11 cellular contexts compared by ENCODE assay signal in the genomic region with DNA sequence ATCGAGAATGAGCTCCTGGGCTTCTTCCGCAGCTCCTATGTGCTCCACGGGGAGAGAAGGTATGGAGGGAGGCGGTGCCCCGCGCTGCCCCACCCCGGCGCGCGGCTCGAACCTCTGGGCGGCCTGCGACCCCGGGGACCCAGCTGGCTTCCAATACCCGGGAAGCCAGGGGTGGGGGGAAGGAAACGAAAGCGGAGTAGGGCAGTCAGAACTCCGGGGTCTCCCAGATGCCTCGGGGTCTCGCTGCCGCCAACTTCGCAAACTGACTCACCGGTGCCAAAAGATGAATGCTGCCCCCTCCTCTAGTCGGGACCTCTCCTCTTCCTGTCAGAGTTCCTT. TPM values are rescaled to one million over a fixed set of nuclear protein-coding genes. Genes with fewer than 3 reads are reported as not detected.
DNase-seq lines count a peak whose midpoint lies in the region; ATAC-seq and TF ChIP-seq lines count a peak whose summit lies in the region.
"Had no signal": no experiment of that assay in that cellular context is flagged by ENCODE, and none has a peak within 500 bp of the region (broad histone marks: within the 10 kb centered on the region; RNA-seq: fewer than 3 reads in every experiment).

No MANE protein-coding gene starts in this region.

- BruUV-seq in Calu3 (replicated peaks; lab: Mats Ljungman, UMichigan), result no TSS peak

- peak overlapping the region; percentile 94 for H3K27ac ChIP-seq in SK-N-MC

- intact Hi-C loops in Calu3 (cut with micrococcal nuclease; ENCODE audit: unreplicated experiment), result no loop called here
- intact Hi-C loops in left ventricle myocardium superior (cut with micrococcal nuclease), result no loop called here

- no peaks in the 10 kb centered on the region for H3K9me3 ChIP-seq in SK-N-MC (ENCODE audit: low read depth, low read length)

- peak overlapping the region; percentile 73 for H3K27ac Mint-ChIP-seq in Calu3 (ENCODE audit: unreplicated experiment)
- H3K27ac Mint-ChIP-seq in progenitor cell of endocrine pancreas, result no peak overlapping the region
- H3K27ac Mint-ChIP-seq in activated naive CD8-positive, alpha-beta T cell treated with anti-CD3 and anti-CD28 coated beads, Interleukin-2, amount 50 U/mL, for 24 hours, result no peak overlapping the region

- H3K36me3 Mint-ChIP-seq in Calu3 (ENCODE audit: insufficient read depth, unreplicated experiment) (peaks cover 77% of the 10 kb centered on the region), progenitor cell of endocrine pancreas (ENCODE audit: insufficient read depth) (no peaks in the 10 kb centered on the region)
- H3K36me3 Mint-ChIP-seq in activated naive CD8-positive, alpha-beta T cell treated with anti-CD3 and anti-CD28 coated beads, Interleukin-2, amount 50 U/mL, for 24 hours (ENCODE audit: low read depth), result no peaks in the 10 kb centered on the region

- ATAC-seq in left ventricle myocardium superior (no peak), HG03095 (IDR thresholded peaks at IDR 0.05; ENCODE audit: unreplicated experiment) (no peak)
- no peak for ATAC-seq in activated naive CD8-positive, alpha-beta T cell treated with anti-CD3 and anti-CD28 coated beads, Interleukin-2, amount 50 U/mL, for 24 hours

- peaks cover 21% of the 10 kb centered on the region for H3K4me1 Mint-ChIP-seq in Calu3 (ENCODE audit: low read depth, unreplicated experiment)
- peaks cover 27% of the 10 kb centered on the region for H3K4me1 Mint-ChIP-seq in progenitor cell of endocrine pancreas (ENCODE audit: low read depth)
- H3K4me1 Mint-ChIP-seq in activated naive CD8-positive, alpha-beta T cell treated with anti-CD3 and anti-CD28 coated beads, Interleukin-2, amount 50 U/mL, for 24 hours, result peaks cover 4% of the 10 kb centered on the region

- no peaks in the 10 kb centered on the region for H3K9me3 Mint-ChIP-seq in Calu3 (ENCODE audit: low read depth, unreplicated experiment)
- no peaks in the 10 kb centered on the region for H3K9me3 Mint-ChIP-seq in progenitor cell of endocrine pancreas (ENCODE audit: low read depth)
- H3K9me3 Mint-ChIP-seq in activated naive CD8-positive, alpha-beta T cell treated with anti-CD3 and anti-CD28 coated beads, Interleukin-2, amount 50 U/mL, for 24 hours, result no peaks in the 10 kb centered on the region
- H3K9me3 Mint-ChIP-seq: activated T-cell treated with anti-CD3 and anti-CD28 coated beads, Interleukin-2, amount 50 U/mL, for 4 hours had no signal

- DNase-seq in Calu3 (no peak), SK-N-MC (ENCODE audit: low read depth, low spot score) (no peak), left ventricle myocardium superior (peak; percentile 15), progenitor cell of endocrine pancreas (ENCODE audit: low spot score, unreplicated experiment) (peak; percentile 11), DMS153 treated with DMSO at 0.1 percent for 48 hours (lab: John Stamatoyannopoulos, UW; ENCODE audit: unreplicated experiment) (no peak), activated gamma-delta T cell treated with Interleukin-2 at 50 U/mL for 16 hours (no peak)
- DNase-seq in activated naive CD8-positive, alpha-beta T cell treated with anti-CD3 and anti-CD28 coated beads, Interleukin-2, amount 50 U/mL, for 24 hours, result no peak
- DNase-seq: activated T-cell treated with anti-CD3 and anti-CD28 coated beads, Interleukin-2, amount 50 U/mL, for 4 hours; NCI-H1048 had no signal

- peak overlapping the region; percentile 92 for H3K9ac ChIP-seq in SK-N-MC (ENCODE audit: insufficient read length)

- TF ChIP-seq CTCF in Calu3 (IDR thresholded peaks at IDR 0.05; ENCODE audit: unreplicated experiment) (no peak), progenitor cell of endocrine pancreas (IDR thresholded peaks at IDR 0.05; ENCODE audit: unreplicated experiment) (no peak)

- H3K27me3 Mint-ChIP-seq in Calu3 (ENCODE audit: unreplicated experiment), result no peaks in the 10 kb centered on the region
- peaks cover 61% of the 10 kb centered on the region for H3K27me3 Mint-ChIP-seq in progenitor cell of endocrine pancreas
- H3K27me3 Mint-ChIP-seq in activated naive CD8-positive, alpha-beta T cell treated with anti-CD3 and anti-CD28 coated beads, Interleukin-2, amount 50 U/mL, for 24 hours, result peaks cover 51% of the 10 kb centered on the region

- peaks cover 7% of the 10 kb centered on the region; the same call in 1 of the 2 replicates for H3K36me3 ChIP-seq in SK-N-MC (ENCODE audit: insufficient read depth, low read length)

- CTCF ChIA-PET in Calu3 (lab: Charles Lee), result interaction anchor here (0.9 to 1.2 kb wide), 3 partner anchors 14 to 256 kb away, joined by 3 read pairs; no protein-coding TSS in a partner anchor

- H3K4me3 Mint-ChIP-seq in Calu3 (ENCODE audit: low read depth, unreplicated experiment), result peak overlapping the region; percentile 92
- H3K4me3 Mint-ChIP-seq in progenitor cell of endocrine pancreas (ENCODE audit: low read depth), result peak overlapping the region; percentile 91
- no peak overlapping the region for H3K4me3 Mint-ChIP-seq in activated naive CD8-positive, alpha-beta T cell treated with anti-CD3 and anti-CD28 coated beads, Interleukin-2, amount 50 U/mL, for 24 hours
- H3K4me3 Mint-ChIP-seq: activated T-cell treated with anti-CD3 and anti-CD28 coated beads, Interleukin-2, amount 50 U/mL, for 4 hours had no signal

- peak overlapping the region; percentile 98 for H3K4me3 ChIP-seq in SK-N-MC

RNA-seq across cellular contexts. Expression of a gene that starts 1.3 kb away (rescaled TPM):
- 31.6 and 43.7 TPM in 2 replicates for total RNA-seq in Calu3 (2022)
- total RNA-seq in left ventricle myocardium superior, result 0.35 TPM
- total RNA-seq in progenitor cell of endocrine pancreas, result 2.0 and 2.7 TPM in 2 replicates
- total RNA-seq: activated T-cell treated with anti-CD3 and anti-CD28 coated beads, Interleukin-2, amount 50 U/mL, for 4 hours; SK-MEL-5 had no signal

Comparison
In these comparisons a context has a peak if more than half of its experiments do, and no peak if none do; other contexts are left out.
1. DNase-seq: peak in left ventricle myocardium superior (single experiment) and progenitor cell of endocrine pancreas (single experiment); none in Calu3 (single experiment), SK-N-MC (single experiment), DMS153 treated with DMSO at 0.1 percent for 48 hours (single experiment), activated gamma-delta T cell treated with Interleukin-2 at 50 U/mL for 16 hours (single experiment) and activated naive CD8-positive, alpha-beta T cell treated with anti-CD3 and anti-CD28 coated beads, Interleukin-2, amount 50 U/mL, for 24 hours (single experiment).